Comparison of ENCODE assay signal across 29 cellular contexts in the genomic region with DNA sequence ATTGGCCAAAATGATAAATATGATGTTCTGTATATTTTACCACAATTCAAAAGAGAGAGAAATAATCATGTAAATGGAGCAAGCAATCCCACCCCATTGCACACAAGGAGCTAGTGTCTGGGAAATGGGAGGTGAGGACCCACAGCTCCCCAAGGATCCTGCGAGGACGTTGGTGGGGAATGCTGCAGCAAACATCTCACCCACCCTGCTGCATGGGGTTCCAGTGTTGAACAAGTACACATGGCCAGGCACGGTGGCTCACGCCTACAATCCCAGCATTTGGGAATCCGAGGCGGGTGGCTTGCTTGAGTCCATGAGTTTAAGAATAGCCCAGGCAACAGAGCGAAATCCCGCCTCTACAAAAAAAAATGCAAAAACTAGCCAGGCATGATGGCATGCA. TPM values are rescaled to one million over a fixed set of nuclear protein-coding genes. Genes with fewer than 3 reads are reported as not detected.
A peak's percentile ranks its signal among the peaks of the same experiment; 100 is the strongest.
DNase-seq lines count a peak whose midpoint lies in the region; ATAC-seq and TF ChIP-seq lines count a peak whose summit lies in the region.
"Had no signal": no experiment of that assay in that cellular context is flagged by ENCODE, and none has a peak within 500 bp of the region (broad histone marks: within the 10 kb centered on the region; RNA-seq: fewer than 3 reads in every experiment).

No MANE protein-coding gene starts in this region.

- ATAC-seq in central memory CD8-positive, alpha-beta T cell (replicated peaks; ENCODE audit: extremely low read depth, poor library complexity, severe bottlenecking) = no peak
- ATAC-seq in GM21529 (IDR thresholded peaks at IDR 0.05; ENCODE audit: unreplicated experiment) = no peak
- ATAC-seq: lower lobe of right lung; stimulated activated naive CD8-positive, alpha-beta T cell treated with anti-CD3 and anti-CD28 coated beads, Interleukin-15, Interleukin-2, amounts not matched to agents 100 U/mL and 50 U/mL, for 24 hours had no signal

- H3K36me3 Mint-ChIP-seq in activated CD4-positive, alpha-beta memory T cell treated with anti-CD3 and anti-CD28 coated beads for 36 hours = peaks cover 25% of the 10 kb centered on the region
- peaks cover 65% of the 10 kb centered on the region for H3K36me3 Mint-ChIP-seq in activated CD4-positive, alpha-beta memory T cell treated with anti-CD3 and anti-CD28 coated beads, Interleukin-2, amount 10 ng/mL, durations not matched to agents 7 days and 5 days (ENCODE audit: low read depth)
- peaks cover 9% of the 10 kb centered on the region for H3K36me3 Mint-ChIP-seq in IgD-negative memory B cell
- H3K36me3 Mint-ChIP-seq in central memory CD8-positive, alpha-beta T cell (ENCODE audit: insufficient read depth) = peaks cover 57% of the 10 kb centered on the region

- no peak overlapping the region for H4K91ac ChIP-seq in trophoblast cell (ENCODE audit: low read depth, low read length)

- peak overlapping the region; percentile 75 for H3K27ac Mint-ChIP-seq in activated CD4-positive, alpha-beta memory T cell treated with anti-CD3 and anti-CD28 coated beads for 36 hours
- H3K27ac Mint-ChIP-seq in activated CD4-positive, alpha-beta memory T cell treated with anti-CD3 and anti-CD28 coated beads, Interleukin-2, amount 10 ng/mL, durations not matched to agents 7 days and 5 days = no peak overlapping the region
- peak overlapping the region; percentile 65 to 84 (median 74) for H3K27ac Mint-ChIP-seq in IgD-negative memory B cell
- peak overlapping the region; percentile 75 for H3K27ac Mint-ChIP-seq in central memory CD8-positive, alpha-beta T cell (ENCODE audit: low read depth)
- H3K27ac Mint-ChIP-seq: T-helper 1 cell treated with Interleukin-12 subunit alpha and Interleukin-12 subunit beta and Interleukin-4 antibody, amounts not matched to agents 30 μg/mL and 1 μg/mL, for 36 hours had no signal

- H3K27me3 Mint-ChIP-seq in activated CD4-positive, alpha-beta memory T cell treated with anti-CD3 and anti-CD28 coated beads for 36 hours = no peaks in the 10 kb centered on the region
- no peaks in the 10 kb centered on the region for H3K27me3 Mint-ChIP-seq in activated CD4-positive, alpha-beta memory T cell treated with anti-CD3 and anti-CD28 coated beads, Interleukin-2, amount 10 ng/mL, durations not matched to agents 7 days and 5 days
- H3K27me3 Mint-ChIP-seq in IgD-negative memory B cell = no peaks in the 10 kb centered on the region
- no peaks in the 10 kb centered on the region for H3K27me3 Mint-ChIP-seq in central memory CD8-positive, alpha-beta T cell

- H3K4me3 ChIP-seq in trophoblast cell (ENCODE audit: low read depth, low read length) (no peak overlapping the region), tibial nerve (no peak overlapping the region)
- H3K4me3 ChIP-seq: colonic mucosa, lower lobe of right lung, Peyer's patch, tibial artery had no signal

- no peaks in the 10 kb centered on the region for H3K9me3 Mint-ChIP-seq in activated CD4-positive, alpha-beta memory T cell treated with anti-CD3 and anti-CD28 coated beads for 36 hours
- no peaks in the 10 kb centered on the region for H3K9me3 Mint-ChIP-seq in activated CD4-positive, alpha-beta memory T cell treated with anti-CD3 and anti-CD28 coated beads, Interleukin-2, amount 10 ng/mL, durations not matched to agents 7 days and 5 days
- H3K9me3 Mint-ChIP-seq in IgD-negative memory B cell = no peaks in the 10 kb centered on the region
- no peaks in the 10 kb centered on the region for H3K9me3 Mint-ChIP-seq in central memory CD8-positive, alpha-beta T cell
- H3K9me3 Mint-ChIP-seq: T-helper 1 cell treated with Interleukin-12 subunit alpha and Interleukin-12 subunit beta and Interleukin-4 antibody, amounts not matched to agents 30 μg/mL and 1 μg/mL, for 36 hours had no signal

- no peak for DNase-seq in activated CD4-positive, alpha-beta memory T cell treated with anti-CD3 and anti-CD28 coated beads for 36 hours
- no peak for DNase-seq in activated CD4-positive, alpha-beta memory T cell treated with anti-CD3 and anti-CD28 coated beads, Interleukin-2, amount 10 ng/mL, durations not matched to agents 7 days and 5 days
- no peak for DNase-seq in central memory CD8-positive, alpha-beta T cell (ENCODE audit: low spot score in 2 of 2)
- DNase-seq in trophoblast cell (peak in 1 of 2 donors; percentile 44), epidermal melanocyte (ENCODE audit: insufficient read length, low spot score) (no peak), tibial nerve (ENCODE audit: low spot score in 2 of 2) (no peak)
- DNase-seq: activated CD4-positive, alpha-beta T cell treated with anti-CD3 and anti-CD28 coated beads for 48 hours; activated T-cell treated with anti-CD3 and anti-CD28 coated beads, Interleukin-2, amount 50 U/mL, for 1 hour; BE2C; colonic mucosa; EL; GOT3; IMR-90; lower lobe of right lung; NCI-H1105 treated with DMSO at 0.1 percent for 48 hours; NCI-H2081 treated with DMSO at 0.1 percent for 48 hours; NCI-H510A; occipital lobe; Peyer's patch; small intestine; stimulated activated naive CD8-positive, alpha-beta T cell treated with anti-CD3 and anti-CD28 coated beads, Interleukin-15, Interleukin-2, amounts not matched to agents 100 U/mL and 50 U/mL, for 24 hours; tibial artery had no signal

- intact Hi-C loops in activated CD4-positive, alpha-beta memory T cell treated with anti-CD3 and anti-CD28 coated beads for 36 hours (cut with micrococcal nuclease) = no loop called here

- no peak overlapping the region for H2BK5ac ChIP-seq in trophoblast cell (ENCODE audit: low read depth, low read length, poor library complexity)

- no peak overlapping the region for H3K4me3 Mint-ChIP-seq in activated CD4-positive, alpha-beta memory T cell treated with anti-CD3 and anti-CD28 coated beads for 36 hours
- no peak overlapping the region for H3K4me3 Mint-ChIP-seq in activated CD4-positive, alpha-beta memory T cell treated with anti-CD3 and anti-CD28 coated beads, Interleukin-2, amount 10 ng/mL, durations not matched to agents 7 days and 5 days
- H3K4me3 Mint-ChIP-seq in IgD-negative memory B cell = peak overlapping the region in 2 of 4 donors; percentile 28 to 67
- H3K4me3 Mint-ChIP-seq in central memory CD8-positive, alpha-beta T cell = peak overlapping the region; percentile 35
- H3K4me3 Mint-ChIP-seq: T-helper 1 cell treated with Interleukin-12 subunit alpha and Interleukin-12 subunit beta and Interleukin-4 antibody, amounts not matched to agents 30 μg/mL and 1 μg/mL, for 36 hours had no signal

- CTCF ChIA-PET in activated CD4-positive, alpha-beta memory T cell treated with anti-CD3 and anti-CD28 coated beads for 36 hours (lab: Charles Lee) = no interaction called here
- CTCF ChIA-PET in activated CD4-positive, alpha-beta memory T cell treated with anti-CD3 and anti-CD28 coated beads, Interleukin-2, amount 10 ng/mL, durations not matched to agents 7 days and 5 days (lab: Charles Lee) = interaction anchor here (1.0 kb wide), 1 partner anchor 27 kb away, joined by 4 read pairs; no protein-coding TSS in a partner anchor

- H3K27ac ChIP-seq in trophoblast cell (ENCODE audit: low read depth, low read length) = no peak overlapping the region
- H3K27ac ChIP-seq in tibial nerve = peak overlapping the region in 2 of 4 donors; percentile 39 to 88
- H3K27ac ChIP-seq: colonic mucosa, lower lobe of right lung, Peyer's patch, tibial artery had no signal

- H3K4me2 ChIP-seq in trophoblast cell (ENCODE audit: low read length) = no peak overlapping the region

- H3K9ac ChIP-seq in trophoblast cell (ENCODE audit: low read length) = no peak overlapping the region

- H4K8ac ChIP-seq in trophoblast cell (ENCODE audit: low read depth, low read length) = no peak overlapping the region

- H3K4me1 Mint-ChIP-seq in activated CD4-positive, alpha-beta memory T cell treated with anti-CD3 and anti-CD28 coated beads for 36 hours (ENCODE audit: low read depth) = peaks cover 62% of the 10 kb centered on the region
- H3K4me1 Mint-ChIP-seq in activated CD4-positive, alpha-beta memory T cell treated with anti-CD3 and anti-CD28 coated beads, Interleukin-2, amount 10 ng/mL, durations not matched to agents 7 days and 5 days = peaks cover 52% of the 10 kb centered on the region
- peaks cover 41 to 60% (median 48%) of the 10 kb centered on the region in 3 donors for H3K4me1 Mint-ChIP-seq in IgD-negative memory B cell
- H3K4me1 Mint-ChIP-seq in central memory CD8-positive, alpha-beta T cell = peaks cover 78% of the 10 kb centered on the region

- POLR2A ChIA-PET in activated CD4-positive, alpha-beta memory T cell treated with anti-CD3 and anti-CD28 coated beads for 36 hours (lab: Charles Lee) = interaction anchor here (1.8 kb wide), 1 partner anchor 9 kb away, joined by 5 read pairs; no protein-coding TSS in a partner anchor
- POLR2A ChIA-PET in activated CD4-positive, alpha-beta memory T cell treated with anti-CD3 and anti-CD28 coated beads, Interleukin-2, amount 10 ng/mL, durations not matched to agents 7 days and 5 days (lab: Charles Lee) = interaction anchor here (0.7 to 1.8 kb wide), 3 partner anchors 15 to 27 kb away, joined by 3 to 13 read pairs (median 3); no protein-coding TSS in a partner anchor

- no peak overlapping the region for H2BK120ac ChIP-seq in trophoblast cell (ENCODE audit: insufficient read depth, low read length, poor library complexity)

- H3K27me3 ChIP-seq in trophoblast cell (ENCODE audit: insufficient read depth, low read length) = no peaks in the 10 kb centered on the region
- H3K27me3 ChIP-seq in tibial nerve = no peaks in the 10 kb centered on the region
- H3K27me3 ChIP-seq: BE2C, colonic mucosa, Peyer's patch, tibial artery had no signal

- no peak overlapping the region for H3K4ac ChIP-seq in trophoblast cell (ENCODE audit: low read depth, low read length)

- no peaks in the 10 kb centered on the region for H3K9me3 ChIP-seq in trophoblast cell (ENCODE audit: insufficient read depth, low read depth, low read length)
- no peaks in the 10 kb centered on the region for H3K9me3 ChIP-seq in tibial nerve
- H3K9me3 ChIP-seq: BE2C, colonic mucosa, lower lobe of right lung, Peyer's patch, tibial artery had no signal

- H2BK12ac ChIP-seq in trophoblast cell (ENCODE audit: low read length) = no peak overlapping the region

- H2AK5ac ChIP-seq in trophoblast cell (ENCODE audit: low read length) = no peak overlapping the region

- H3K23ac ChIP-seq in trophoblast cell (ENCODE audit: low read length) = no peak overlapping the region

- peaks cover 12 to 15% of the 10 kb centered on the region in 2 experiments for H3K4me1 ChIP-seq in trophoblast cell (ENCODE audit: control insufficient read depth in 1 of 2, insufficient read depth in 2 of 2, low read length in 2 of 2)
- peaks cover 0 to 65% (median 19%) of the 10 kb centered on the region in 4 donors for H3K4me1 ChIP-seq in tibial nerve
- H3K4me1 ChIP-seq: BE2C, colonic mucosa, tibial artery had no signal

- no peak for TF ChIP-seq EP300 in tibial nerve (IDR thresholded peaks at IDR 0.05)

- TF ChIP-seq POLR2A in tibial nerve (IDR thresholded peaks at IDR 0.05) = no peak

- no peaks in the 10 kb centered on the region for H3K79me2 ChIP-seq in trophoblast cell (ENCODE audit: control insufficient read depth, insufficient read depth, low read length, poor library complexity)

- H2AFZ ChIP-seq in trophoblast cell (ENCODE audit: insufficient read depth, low read length, poor library complexity) = no peak overlapping the region

- peaks cover 10 to 16% of the 10 kb centered on the region in 2 experiments for H3K36me3 ChIP-seq in trophoblast cell (ENCODE audit: control insufficient read depth in 1 of 2, insufficient read depth in 2 of 2, low read length in 2 of 2)
- H3K36me3 ChIP-seq in tibial nerve = peaks cover 0 to 18% (median 0%) of the 10 kb centered on the region in 3 donors
- H3K36me3 ChIP-seq: BE2C, colonic mucosa had no signal

- WGBS in trophoblast cell (ENCODE audit: extremely low coverage, insufficient coverage, insufficient read length) = no CpG with 5 or more reads among the region's 8 CpGs
- WGBS in tibial nerve, 2 donors = 70 to 76% methylated on average over 8 of the region's 8 CpGs

- H3K18ac ChIP-seq in trophoblast cell (ENCODE audit: low read length) = peak overlapping the region; percentile 77

- H4K12ac ChIP-seq in trophoblast cell (ENCODE audit: low read depth, low read length) = no peak overlapping the region

- H3K14ac ChIP-seq in trophoblast cell (ENCODE audit: low read length) = no peak overlapping the region

- TF ChIP-seq CTCF in tibial nerve (IDR thresholded peaks at IDR 0.05) = no peak

- no peaks in the 10 kb centered on the region for H3K79me1 ChIP-seq in trophoblast cell (ENCODE audit: low read length)

RNA-seq across cellular contexts. Expression of gene STK10, which starts 29.0 kb away (rescaled TPM):
- total RNA-seq in activated CD4-positive, alpha-beta memory T cell treated with anti-CD3 and anti-CD28 coated beads for 36 hours = 100 to 1,000 TPM in 1 of 2 experiments, 10 to 100 TPM in 1; 98.2 to 104 TPM
- total RNA-seq in activated CD4-positive, alpha-beta memory T cell treated with anti-CD3 and anti-CD28 coated beads, Interleukin-2, amount 10 ng/mL, durations not matched to agents 7 days and 5 days = 100 to 1,000 TPM; 301 to 316 TPM
- polyA plus RNA-seq in IgD-negative memory B cell = 87.9 TPM
- 29.6 and 30.3 TPM in 2 replicates for polyA plus RNA-seq in trophoblast cell (2013)
- 10 to 100 TPM; 35.4 to 75.6 (median 48.0) TPM for total RNA-seq in tibial nerve

RNA-seq across cellular contexts. Expression of gene EFCAB9, which starts 35.0 kb away (rescaled TPM):
- not detected for total RNA-seq in activated CD4-positive, alpha-beta memory T cell treated with anti-CD3 and anti-CD28 coated beads for 36 hours
- total RNA-seq in activated CD4-positive, alpha-beta memory T cell treated with anti-CD3 and anti-CD28 coated beads, Interleukin-2, amount 10 ng/mL, durations not matched to agents 7 days and 5 days = not detected
- polyA plus RNA-seq in IgD-negative memory B cell = not detected
- not detected in 2 replicates for polyA plus RNA-seq in trophoblast cell (2013)
- not detected for total RNA-seq in tibial nerve
- total RNA-seq: colonic mucosa, fibroblast of lung, IMR-90, kidney epithelial cell, lower lobe of right lung, mucosa of gallbladder, occipital lobe, Peyer's patch, SK-MEL-5 had no signal
- polyA plus RNA-seq: fibroblast of lung, IMR-90, small intestine had no signal
